5 cellular contexts compared by ENCODE assay signal in genomic region chr10:89318047-89318446, GRCh38. TPM values are rescaled to one million over a fixed set of nuclear protein-coding genes. Genes with fewer than 3 reads are reported as not detected.
"Had no signal": no experiment of that assay in that cellular context is flagged by ENCODE, and none has a peak within 500 bp of the region (broad histone marks: within the 10 kb centered on the region; RNA-seq: fewer than 3 reads in every experiment).

No MANE protein-coding gene starts in this region.

RNA-seq across cellular contexts. Expression of gene IFIT1B, which starts 59.8 kb away (rescaled TPM):
- total RNA-seq: HepG2, HT-29, HT1080, IMR-90 had no signal
- polyA plus RNA-seq: HepG2, IgD-negative memory B cell, IMR-90 had no signal
